In the genomic region with DNA sequence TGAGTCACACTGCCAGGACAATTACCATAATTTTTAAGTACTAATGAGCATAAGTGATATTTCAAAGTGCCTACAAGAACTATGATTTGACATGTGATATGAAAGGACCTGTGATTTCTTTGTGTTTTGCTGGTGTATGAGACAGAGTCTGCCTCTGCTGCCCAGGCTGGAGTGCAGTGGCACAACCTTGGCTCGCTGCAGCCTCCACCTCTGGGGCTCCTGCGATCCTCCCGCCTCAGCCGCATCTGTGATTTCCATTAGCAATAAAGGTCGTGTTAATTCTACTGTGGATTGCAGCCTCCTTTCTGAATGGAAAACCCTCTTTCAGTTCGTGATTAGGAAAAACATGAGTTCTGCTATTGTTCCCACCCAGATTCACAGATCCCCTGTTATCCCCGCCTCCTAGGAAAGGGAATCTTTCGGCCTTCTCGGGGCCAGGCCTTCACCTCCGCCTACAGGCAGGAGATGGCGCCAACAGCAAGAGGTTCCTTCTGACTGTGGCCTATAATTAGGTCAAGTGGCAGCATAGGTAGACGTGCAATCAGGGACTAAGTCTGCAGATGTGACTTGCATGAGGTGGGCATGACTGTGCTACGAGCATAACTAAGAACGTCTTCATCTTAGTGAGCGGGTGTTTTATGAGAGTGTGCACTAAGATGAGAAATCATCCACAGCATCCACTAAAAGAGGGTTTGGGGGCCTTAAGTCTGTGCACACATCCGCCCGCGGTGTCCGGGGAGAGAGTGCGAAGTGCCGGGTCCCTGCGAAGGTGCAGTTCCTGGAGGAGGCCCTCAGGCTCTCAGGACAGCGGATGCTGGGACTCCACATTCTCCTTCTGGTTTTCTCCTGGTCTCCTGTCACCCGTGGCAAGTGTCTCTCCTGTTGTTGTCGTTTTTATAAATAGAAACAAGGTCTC, we compare ENCODE assay signal across 1 cellular context.
TF ChIP-seq lines count a peak whose summit lies in the region.

No MANE protein-coding gene starts in this region.

TF ChIP-seq in GM12878, 131 proteins besides CTCF, POLR2A, EP300 and RAD21 (continued from another document and continues in another):
- TF ChIP-seq PRDM15 (CRISPR knock-in tag; IDR thresholded peaks at IDR 0.05) (no peak), CREM (IDR thresholded peaks at IDR 0.05; ENCODE audit: low read depth) (no peak), CHD1 (IDR thresholded peaks at IDR 0.05; ENCODE audit: low read depth, low read length) (no peak), FOXM1 (IDR thresholded peaks at IDR 0.05; ENCODE audit: low read depth, low read length) (no peak), CBFB (IDR thresholded peaks at IDR 0.05; ENCODE audit: low read depth) (no peak), EGR1 (IDR thresholded peaks at IDR 0.05; ENCODE audit: borderline replicate concordance in 1 of 2, low read depth in 2 of 2, low read length in 2 of 2) (no peak), NR2C2 (IDR thresholded peaks at IDR 0.05; ENCODE audit: borderline replicate concordance, control insufficient read depth, insufficient read length, low read depth) (no peak), STAT3 (IDR thresholded peaks at IDR 0.05; ENCODE audit: low read depth, low read length) (no peak), FOXK2 (IDR thresholded peaks at IDR 0.05) (no peak), MTA3 (IDR thresholded peaks at IDR 0.05; ENCODE audit: borderline replicate concordance, low read length) (no peak), NRF1 (conservative IDR thresholded peaks at IDR 0.05; ENCODE audit: low read depth, low read length) (no peak), SMC3 (IDR thresholded peaks at IDR 0.05; ENCODE audit: borderline replicate concordance, low read length) (peak; percentile 73), TBL1XR1 (IDR thresholded peaks at IDR 0.05; ENCODE audit: low read depth, low read length) (0 out of 2 replicates have a peak, but pooled peaks have one; percentile 33), ZNF592 (IDR thresholded peaks at IDR 0.05) (no peak), CUX1 (IDR thresholded peaks at IDR 0.05; ENCODE audit: insufficient replicate concordance, low read depth, low read length) (no peak), RUNX3 (IDR thresholded peaks at IDR 0.05; ENCODE audit: low read length) (peak; percentile 25; the same call in 1 of the 2 replicates), STAT1 (conservative IDR thresholded peaks at IDR 0.05) (no peak), RFX5 (IDR thresholded peaks at IDR 0.05; ENCODE audit: low read depth, low read length) (no peak), E2F4 (IDR thresholded peaks at IDR 0.05; ENCODE audit: low read depth, low read length) (no peak), ZNF24 (IDR thresholded peaks at IDR 0.05) (no peak), POLR2AphosphoS5 (IDR thresholded peaks at IDR 0.05; ENCODE audit: low read length) (no peak), SIN3A (IDR thresholded peaks at IDR 0.05; ENCODE audit: low read depth, low read length) (no peak), GATAD2B (conservative IDR thresholded peaks at IDR 0.05; ENCODE audit: low read depth) (no peak), TARDBP (IDR thresholded peaks at IDR 0.05; ENCODE audit: borderline replicate concordance) (no peak), SPI1 (IDR thresholded peaks at IDR 0.05; ENCODE audit: borderline replicate concordance, insufficient read depth, low read depth, low read length) (no peak), TCF7 (IDR thresholded peaks at IDR 0.05; ENCODE audit: borderline replicate concordance) (no peak), DPF2 (IDR thresholded peaks at IDR 0.05) (no peak), BRCA1 (IDR thresholded peaks at IDR 0.05; ENCODE audit: low read depth, low read length) (no peak), BMI1 (IDR thresholded peaks at IDR 0.05; ENCODE audit: borderline replicate concordance) (no peak), KDM1A (IDR thresholded peaks at IDR 0.05; ENCODE audit: borderline replicate concordance) (no peak), IRF3 (IDR thresholded peaks at IDR 0.05) (no peak; the same call in 1 of the 2 replicates), REST (IDR thresholded peaks at IDR 0.05; ENCODE audit: low read depth, low read length) (no peak)
- TF ChIP-seq, protein P1, sequence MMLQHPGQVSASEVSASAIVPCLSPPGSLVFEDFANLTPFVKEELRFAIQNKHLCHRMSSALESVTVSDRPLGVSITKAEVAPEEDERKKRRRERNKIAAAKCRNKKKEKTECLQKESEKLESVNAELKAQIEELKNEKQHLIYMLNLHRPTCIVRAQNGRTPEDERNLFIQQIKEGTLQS (IDR thresholded peaks at IDR 0.05; ENCODE audit: borderline replicate concordance, extremely low read depth, low read depth, low read length): no peak
- TF ChIP-seq, protein P2, sequence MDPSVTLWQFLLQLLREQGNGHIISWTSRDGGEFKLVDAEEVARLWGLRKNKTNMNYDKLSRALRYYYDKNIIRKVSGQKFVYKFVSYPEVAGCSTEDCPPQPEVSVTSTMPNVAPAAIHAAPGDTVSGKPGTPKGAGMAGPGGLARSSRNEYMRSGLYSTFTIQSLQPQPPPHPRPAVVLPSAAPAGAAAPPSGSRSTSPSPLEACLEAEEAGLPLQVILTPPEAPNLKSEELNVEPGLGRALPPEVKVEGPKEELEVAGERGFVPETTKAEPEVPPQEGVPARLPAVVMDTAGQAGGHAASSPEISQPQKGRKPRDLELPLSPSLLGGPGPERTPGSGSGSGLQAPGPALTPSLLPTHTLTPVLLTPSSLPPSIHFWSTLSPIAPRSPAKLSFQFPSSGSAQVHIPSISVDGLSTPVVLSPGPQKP (IDR thresholded peaks at IDR 0.05; ENCODE audit: low read depth, low read length): no peak
